Comparison of ENCODE assay signal across 8 cellular contexts in the genomic region with DNA sequence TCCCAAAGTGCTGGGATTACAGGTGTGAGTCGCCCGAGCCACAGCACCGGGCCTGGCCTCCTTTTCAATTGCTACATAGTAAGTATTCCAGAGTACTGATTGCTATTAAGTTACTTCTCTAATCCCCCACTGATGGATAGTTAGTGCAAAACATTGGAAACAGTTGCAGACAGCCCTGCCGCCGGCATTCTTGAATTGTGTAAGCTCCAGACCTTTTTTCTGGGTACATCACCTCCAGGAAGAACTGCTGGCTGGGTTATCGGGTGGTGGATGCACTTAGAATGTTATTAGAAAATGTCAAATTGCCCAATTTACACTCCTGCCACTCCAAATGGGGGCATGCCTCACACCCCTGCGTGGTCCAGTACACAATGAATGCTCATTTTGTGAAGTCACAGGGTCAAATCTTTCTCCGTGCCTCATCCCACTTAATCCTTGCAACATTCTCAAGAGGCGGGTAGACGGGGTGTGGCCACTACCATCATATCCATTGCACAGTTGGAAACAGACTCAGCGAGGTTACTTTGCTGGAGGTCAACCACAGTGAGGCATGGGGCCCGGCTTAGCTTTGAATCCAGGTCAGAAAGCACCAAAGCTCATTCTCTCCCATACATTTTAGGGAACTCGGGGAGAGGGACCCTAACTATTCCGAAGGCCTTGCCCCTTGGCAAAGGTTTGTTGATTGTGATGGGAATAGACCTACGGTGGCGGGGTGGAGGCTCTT. TPM values are rescaled to one million over a fixed set of nuclear protein-coding genes. Genes with fewer than 3 reads are reported as not detected.
DNase-seq lines count a peak whose midpoint lies in the region; ATAC-seq and TF ChIP-seq lines count a peak whose summit lies in the region.

No MANE protein-coding gene starts in this region.

- H3K27ac ChIP-seq in iPS-20b (ENCODE audit: low read length): no peak overlapping the region

- H3K27me3 ChIP-seq in iPS-20b (ENCODE audit: insufficient read depth, low read length): peaks cover 15% of the 10 kb centered on the region; the same call in 1 of the 2 replicates

- H3K36me3 ChIP-seq in iPS-20b (ENCODE audit: insufficient read depth, low read depth, low read length): peaks cover under 1% of the 10 kb centered on the region; the same call in 1 of the 2 replicates

- CTCF ChIA-PET in WTC11 (lab: Charles Lee): interaction anchor here (0.7 to 1.3 kb wide), 12 partner anchors 13 to 291 kb away, joined by 3 to 11 read pairs (median 4); partner anchors contain the start of genes FEM1A and PLIN3

- peaks cover 15% of the 10 kb centered on the region; the same call in 1 of the 2 replicates for H3K4me1 ChIP-seq in iPS-20b (ENCODE audit: insufficient read depth, low read length)

- peak overlapping the region; percentile 25; the same call in 1 of the 2 replicates for H3K9ac ChIP-seq in iPS-20b (ENCODE audit: low read depth, low read length)

- H3K4me1 Mint-ChIP-seq in activated naive CD4-positive, alpha-beta T cell treated with anti-CD3 and anti-CD28 coated beads, Interleukin-2, amount 50 U/mL, for 24 hours: peaks cover 30% of the 10 kb centered on the region
- H3K4me1 Mint-ChIP-seq in WTC11 (peaks cover 40% of the 10 kb centered on the region), type B pancreatic cell (ENCODE audit: unreplicated experiment) (peaks cover 28% of the 10 kb centered on the region)

- ATAC-seq in WTC11 (no peak), HG03520 (IDR thresholded peaks at IDR 0.05; ENCODE audit: unreplicated experiment) (no peak)

- H3K4me3 ChIP-seq in iPS-20b (ENCODE audit: low read length): peak overlapping the region; percentile 56; the same call in 1 of the 2 replicates

- H3K27ac Mint-ChIP-seq in activated naive CD4-positive, alpha-beta T cell treated with anti-CD3 and anti-CD28 coated beads, Interleukin-2, amount 50 U/mL, for 24 hours: no peak overlapping the region
- peak overlapping the region; percentile 8; the same call in 1 of the 2 replicates for H3K27ac Mint-ChIP-seq in WTC11
- peak overlapping the region; percentile 88 for H3K27ac Mint-ChIP-seq in type B pancreatic cell

- H3K4me3 Mint-ChIP-seq in activated naive CD4-positive, alpha-beta T cell treated with anti-CD3 and anti-CD28 coated beads, Interleukin-2, amount 50 U/mL, for 24 hours: peak overlapping the region; percentile 88
- peak overlapping the region; percentile 75 for H3K4me3 Mint-ChIP-seq in WTC11
- H3K4me3 Mint-ChIP-seq in type B pancreatic cell: peak overlapping the region; percentile 88

- TF ChIP-seq CTCF in WTC11 (IDR thresholded peaks at IDR 0.05): no peak
- no peak for TF ChIP-seq CTCF in type B pancreatic cell (conservative IDR thresholded peaks at IDR 0.05)

- no peaks in the 10 kb centered on the region for H3K9me3 Mint-ChIP-seq in activated naive CD4-positive, alpha-beta T cell treated with anti-CD3 and anti-CD28 coated beads, Interleukin-2, amount 50 U/mL, for 24 hours
- no peaks in the 10 kb centered on the region; the same call in 1 of the 2 replicates for H3K9me3 Mint-ChIP-seq in WTC11
- H3K9me3 Mint-ChIP-seq in type B pancreatic cell: no peaks in the 10 kb centered on the region

- H3K27me3 Mint-ChIP-seq in activated naive CD4-positive, alpha-beta T cell treated with anti-CD3 and anti-CD28 coated beads, Interleukin-2, amount 50 U/mL, for 24 hours: no peaks in the 10 kb centered on the region
- no peaks in the 10 kb centered on the region for H3K27me3 Mint-ChIP-seq in WTC11 (ENCODE audit: low read depth)
- H3K27me3 Mint-ChIP-seq in type B pancreatic cell: no peaks in the 10 kb centered on the region

- no peaks in the 10 kb centered on the region for H3K36me3 Mint-ChIP-seq in activated naive CD4-positive, alpha-beta T cell treated with anti-CD3 and anti-CD28 coated beads, Interleukin-2, amount 50 U/mL, for 24 hours
- peaks cover 10% of the 10 kb centered on the region for H3K36me3 Mint-ChIP-seq in WTC11
- H3K36me3 Mint-ChIP-seq in type B pancreatic cell: peaks cover 4% of the 10 kb centered on the region

- no peaks in the 10 kb centered on the region for H3K9me3 ChIP-seq in iPS-20b (ENCODE audit: insufficient read depth, low read depth, low read length)

- POLR2A ChIA-PET in WTC11 (lab: Charles Lee): no interaction called here

- DNase-seq in activated naive CD4-positive, alpha-beta T cell treated with Interleukin-2 at 50 U/mL for 16 hours: no peak
- DNase-seq in WTC11 (ENCODE audit: low spot score) (no peak), type B pancreatic cell (ENCODE audit: extremely low spot score, unreplicated experiment) (no peak), islet precursor cell (no peak), cerebellar cortex (ENCODE audit: low spot score) (no peak)

TF ChIP-seq in WTC11, 78 proteins besides CTCF, POLR2A, EP300 and RAD21:
- TF ChIP-seq, protein P1, sequence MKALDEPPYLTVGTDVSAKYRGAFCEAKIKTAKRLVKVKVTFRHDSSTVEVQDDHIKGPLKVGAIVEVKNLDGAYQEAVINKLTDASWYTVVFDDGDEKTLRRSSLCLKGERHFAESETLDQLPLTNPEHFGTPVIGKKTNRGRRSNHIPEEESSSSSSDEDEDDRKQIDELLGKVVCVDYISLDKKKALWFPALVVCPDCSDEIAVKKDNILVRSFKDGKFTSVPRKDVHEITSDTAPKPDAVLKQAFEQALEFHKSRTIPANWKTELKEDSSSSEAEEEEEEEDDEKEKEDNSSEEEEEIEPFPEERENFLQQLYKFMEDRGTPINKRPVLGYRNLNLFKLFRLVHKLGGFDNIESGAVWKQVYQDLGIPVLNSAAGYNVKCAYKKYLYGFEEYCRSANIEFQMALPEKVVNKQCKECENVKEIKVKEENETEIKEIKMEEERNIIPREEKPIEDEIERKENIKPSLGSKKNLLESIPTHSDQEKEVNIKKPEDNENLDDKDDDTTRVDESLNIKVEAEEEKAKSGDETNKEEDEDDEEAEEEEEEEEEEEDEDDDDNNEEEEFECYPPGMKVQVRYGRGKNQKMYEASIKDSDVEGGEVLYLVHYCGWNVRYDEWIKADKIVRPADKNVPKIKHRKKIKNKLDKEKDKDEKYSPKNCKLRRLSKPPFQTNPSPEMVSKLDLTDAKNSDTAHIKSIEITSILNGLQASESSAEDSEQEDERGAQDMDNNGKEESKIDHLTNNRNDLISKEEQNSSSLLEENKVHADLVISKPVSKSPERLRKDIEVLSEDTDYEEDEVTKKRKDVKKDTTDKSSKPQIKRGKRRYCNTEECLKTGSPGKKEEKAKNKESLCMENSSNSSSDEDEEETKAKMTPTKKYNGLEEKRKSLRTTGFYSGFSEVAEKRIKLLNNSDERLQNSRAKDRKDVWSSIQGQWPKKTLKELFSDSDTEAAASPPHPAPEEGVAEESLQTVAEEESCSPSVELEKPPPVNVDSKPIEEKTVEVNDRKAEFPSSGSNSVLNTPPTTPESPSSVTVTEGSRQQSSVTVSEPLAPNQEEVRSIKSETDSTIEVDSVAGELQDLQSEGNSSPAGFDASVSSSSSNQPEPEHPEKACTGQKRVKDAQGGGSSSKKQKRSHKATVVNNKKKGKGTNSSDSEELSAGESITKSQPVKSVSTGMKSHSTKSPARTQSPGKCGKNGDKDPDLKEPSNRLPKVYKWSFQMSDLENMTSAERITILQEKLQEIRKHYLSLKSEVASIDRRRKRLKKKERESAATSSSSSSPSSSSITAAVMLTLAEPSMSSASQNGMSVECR (CRISPR knock-in tag; IDR thresholded peaks at IDR 0.05; ENCODE audit: borderline replicate concordance): 0 out of 2 replicates have a peak, but pooled peaks have one; percentile 37
- TF ChIP-seq ZBTB43 (CRISPR knock-in tag; IDR thresholded peaks at IDR 0.05): no peak
- TF ChIP-seq, protein P2, sequence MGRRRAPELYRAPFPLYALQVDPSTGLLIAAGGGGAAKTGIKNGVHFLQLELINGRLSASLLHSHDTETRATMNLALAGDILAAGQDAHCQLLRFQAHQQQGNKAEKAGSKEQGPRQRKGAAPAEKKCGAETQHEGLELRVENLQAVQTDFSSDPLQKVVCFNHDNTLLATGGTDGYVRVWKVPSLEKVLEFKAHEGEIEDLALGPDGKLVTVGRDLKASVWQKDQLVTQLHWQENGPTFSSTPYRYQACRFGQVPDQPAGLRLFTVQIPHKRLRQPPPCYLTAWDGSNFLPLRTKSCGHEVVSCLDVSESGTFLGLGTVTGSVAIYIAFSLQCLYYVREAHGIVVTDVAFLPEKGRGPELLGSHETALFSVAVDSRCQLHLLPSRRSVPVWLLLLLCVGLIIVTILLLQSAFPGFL (CRISPR knock-in tag; IDR thresholded peaks at IDR 0.05; ENCODE audit: borderline replicate concordance): no peak
- no peak for TF ChIP-seq MAX (CRISPR knock-in tag; IDR thresholded peaks at IDR 0.05)
- TF ChIP-seq GABPB1 (CRISPR knock-in tag; IDR thresholded peaks at IDR 0.05): no peak
- no peak for TF ChIP-seq CBFB (CRISPR knock-in tag; IDR thresholded peaks at IDR 0.05; ENCODE audit: low read depth)

RNA-seq across cellular contexts. Expression of gene KDM4B, which starts 1.0 kb away (rescaled TPM):
- total RNA-seq in WTC11 (2021) (43.2 to 56.0 TPM (median 53.1 TPM) in 3 replicates), type B pancreatic cell (ENCODE audit: low replicate concordance) (34.3 and 48.8 TPM in 2 replicates)

RNA-seq across cellular contexts. Expression of gene UHRF1, which starts 58.6 kb away (rescaled TPM):
- total RNA-seq in WTC11 (2021) (37.9 to 42.5 TPM (median 38.1 TPM) in 3 replicates), type B pancreatic cell (ENCODE audit: low replicate concordance) (29.2 and 79.1 TPM in 2 replicates)
